In the genomic region with DNA sequence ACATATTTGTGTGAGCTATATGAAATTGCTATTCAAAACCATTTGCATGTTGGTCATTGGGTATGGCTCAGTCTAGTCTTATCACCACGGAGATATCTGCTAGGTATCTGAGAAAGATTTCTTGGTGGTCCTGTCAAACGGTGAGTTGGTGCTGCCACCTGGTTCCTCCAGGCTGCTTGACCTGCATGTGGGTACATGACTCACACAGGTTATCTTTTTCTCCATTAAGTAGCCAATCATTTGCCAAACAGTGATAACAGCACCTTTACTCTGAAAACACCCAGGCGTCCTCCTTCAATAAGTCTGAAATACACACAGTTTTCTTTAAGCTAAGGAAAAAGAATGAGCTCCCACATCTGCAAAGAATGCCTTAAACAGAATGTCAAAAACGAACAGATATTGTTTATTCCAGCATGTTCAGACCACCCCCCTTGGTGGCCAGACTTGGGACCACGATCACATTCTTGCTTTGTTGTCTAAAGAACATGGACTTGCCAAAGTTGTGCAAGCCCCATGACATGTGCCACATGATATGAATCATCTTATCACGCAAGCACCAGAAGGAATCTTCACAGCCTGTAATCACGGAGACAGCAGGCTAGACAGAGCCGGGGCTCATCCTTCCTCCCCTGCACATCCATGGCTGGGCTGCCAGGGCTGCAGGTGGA, we compare ENCODE assay signal across 1 cellular context.
A peak's percentile ranks its signal among the peaks of the same experiment; 100 is the strongest.
TF ChIP-seq lines count a peak whose summit lies in the region.

No MANE protein-coding gene starts in this region.

TF ChIP-seq in IMR-90, 13 proteins besides CTCF, POLR2A, EP300 and RAD21 (continued from another document):
- peak; percentile 85 for TF ChIP-seq RCOR1 (IDR thresholded peaks at IDR 0.05; ENCODE audit: insufficient replicate concordance, low read length)
- TF ChIP-seq BHLHE40 (IDR thresholded peaks at IDR 0.05; ENCODE audit: low read depth, low read length): peak; percentile 89
- TF ChIP-seq MAZ (IDR thresholded peaks at IDR 0.05; ENCODE audit: borderline replicate concordance, low read depth, low read length): no peak
